Comparison of ENCODE assay signal across 9 cellular contexts in the genomic region with DNA sequence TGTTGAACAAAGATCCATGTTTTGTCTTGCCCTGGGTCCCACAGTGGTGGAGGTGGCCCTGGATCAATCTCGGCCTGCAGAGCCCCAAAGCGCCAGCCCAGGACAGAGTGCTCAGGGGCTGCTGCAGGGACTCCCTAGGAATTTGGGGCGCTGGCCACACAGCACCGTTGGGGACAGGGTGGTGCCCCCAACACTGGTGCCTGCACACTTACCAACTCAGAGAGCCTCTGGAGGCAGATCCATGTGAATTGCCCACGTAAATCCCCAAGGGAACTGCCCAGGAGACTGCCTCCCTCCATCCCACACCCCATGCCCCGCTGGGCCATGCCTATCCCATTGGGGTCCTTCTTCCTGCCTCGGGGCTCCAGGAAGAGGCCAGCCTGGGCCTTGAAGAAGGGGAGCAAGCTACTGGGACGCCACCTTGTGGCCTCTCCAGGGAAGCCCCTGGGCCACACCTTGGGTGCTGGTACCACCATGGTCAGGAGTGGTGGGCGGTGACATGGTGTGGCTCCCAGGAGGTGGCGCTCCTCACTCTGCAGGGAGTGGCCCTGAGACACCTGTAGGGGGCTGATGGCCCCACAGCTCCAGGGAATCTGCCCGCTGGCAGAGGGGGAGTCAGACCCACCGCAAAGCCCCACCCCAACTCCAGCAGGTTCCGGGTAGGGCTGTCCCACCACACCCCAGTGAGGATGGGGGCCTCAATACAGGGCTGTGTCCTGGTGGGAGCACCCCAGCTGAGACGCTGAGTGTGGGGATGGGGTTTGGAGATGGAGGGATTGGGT. TPM values are rescaled to one million over a fixed set of nuclear protein-coding genes. Genes with fewer than 3 reads are reported as not detected.
DNase-seq lines count a peak whose midpoint lies in the region; ATAC-seq and TF ChIP-seq lines count a peak whose summit lies in the region.
"Had no signal": no experiment of that assay in that cellular context is flagged by ENCODE, and none has a peak within 500 bp of the region (broad histone marks: within the 10 kb centered on the region; RNA-seq: fewer than 3 reads in every experiment).

No MANE protein-coding gene starts in this region.

- H3K36me3 Mint-ChIP-seq in endodermal cell (ENCODE audit: low read depth), result no peaks in the 10 kb centered on the region
- H3K36me3 Mint-ChIP-seq in natural killer cell treated with Interleukin-12 subunit alpha and Interleukin-12 subunit beta and Interleukin-15 and Interleukin-18, amount 100 ng/mL, for 72 hours, result no peaks in the 10 kb centered on the region

- no peaks in the 10 kb centered on the region for H3K27me3 Mint-ChIP-seq in endodermal cell (ENCODE audit: insufficient read depth)
- H3K27me3 Mint-ChIP-seq in natural killer cell treated with Interleukin-12 subunit alpha and Interleukin-12 subunit beta and Interleukin-15 and Interleukin-18, amount 100 ng/mL, for 72 hours, result no peaks in the 10 kb centered on the region
- H3K27me3 Mint-ChIP-seq: stimulated activated naive CD8-positive, alpha-beta T cell treated with anti-CD3 and anti-CD28 coated beads, Interleukin-15, Interleukin-2, amounts not matched to agents 100 ng/mL and 50 ng/mL, for 24 hours had no signal

- no peaks in the 10 kb centered on the region for H3K9me3 ChIP-seq in endodermal cell (ENCODE audit: control insufficient read depth, low read length)
- no peaks in the 10 kb centered on the region for H3K9me3 ChIP-seq in tibial nerve

- H3K9me3 Mint-ChIP-seq in endodermal cell, result no peaks in the 10 kb centered on the region
- no peaks in the 10 kb centered on the region for H3K9me3 Mint-ChIP-seq in natural killer cell treated with Interleukin-12 subunit alpha and Interleukin-12 subunit beta and Interleukin-15 and Interleukin-18, amount 100 ng/mL, for 72 hours
- H3K9me3 Mint-ChIP-seq: stimulated activated naive CD8-positive, alpha-beta T cell treated with anti-CD3 and anti-CD28 coated beads, Interleukin-15, Interleukin-2, amounts not matched to agents 100 ng/mL and 50 ng/mL, for 24 hours had no signal

- ATAC-seq in HG02885 (IDR thresholded peaks at IDR 0.05; ENCODE audit: poor library complexity, unreplicated experiment), result peak; percentile 91
- peak; percentile 90 for ATAC-seq in natural killer cell treated with Interleukin-12 subunit alpha and Interleukin-12 subunit beta and Interleukin-15 and Interleukin-18, amount 100 ng/mL, for 72 hours

- DNase-seq in activated gamma-delta T cell treated with Interleukin-2 at 50 U/mL for 16 hours (peak; percentile 64), activated gamma-delta T cell (lab: John Stamatoyannopoulos, UW) (no peak), NCI-H526 (lab: John Stamatoyannopoulos, UW) (peak; percentile 83 to 92), endodermal cell (peak; percentile 96), tibial nerve (ENCODE audit: low spot score in 2 of 2) (peak in 1 of 2 donors; percentile 22)
- DNase-seq in activated CD4-positive, alpha-beta T cell treated with anti-CD3 and anti-CD28 coated beads, Interleukin-2, amount 50 U/mL, for 4 hours, result peak; percentile 58 to 61
- DNase-seq in natural killer cell treated with Interleukin-12 subunit alpha and Interleukin-12 subunit beta and Interleukin-15 and Interleukin-18, amount 100 ng/mL, for 72 hours (ENCODE audit: low spot score), result no peak

- no peak overlapping the region for H3K27ac Mint-ChIP-seq in endodermal cell
- H3K27ac Mint-ChIP-seq in natural killer cell treated with Interleukin-12 subunit alpha and Interleukin-12 subunit beta and Interleukin-15 and Interleukin-18, amount 100 ng/mL, for 72 hours, result no peak overlapping the region
- H3K27ac Mint-ChIP-seq: stimulated activated naive CD8-positive, alpha-beta T cell treated with anti-CD3 and anti-CD28 coated beads, Interleukin-15, Interleukin-2, amounts not matched to agents 100 ng/mL and 50 ng/mL, for 24 hours had no signal

- TF ChIP-seq EP300 in tibial nerve (IDR thresholded peaks at IDR 0.05), result no peak

- peaks cover 2% of the 10 kb centered on the region for H3K4me1 Mint-ChIP-seq in endodermal cell
- peaks cover 0 to 3% of the 10 kb centered on the region in 2 donors for H3K4me1 Mint-ChIP-seq in natural killer cell treated with Interleukin-12 subunit alpha and Interleukin-12 subunit beta and Interleukin-15 and Interleukin-18, amount 100 ng/mL, for 72 hours (ENCODE audit: low read depth in 2 of 2)

- H3K4me3 ChIP-seq in endodermal cell (ENCODE audit: low read length) (no peak overlapping the region), tibial nerve (no peak overlapping the region)

- H3K4me3 Mint-ChIP-seq in endodermal cell, result no peak overlapping the region
- H3K4me3 Mint-ChIP-seq in natural killer cell treated with Interleukin-12 subunit alpha and Interleukin-12 subunit beta and Interleukin-15 and Interleukin-18, amount 100 ng/mL, for 72 hours, result no peak overlapping the region
- H3K4me3 Mint-ChIP-seq: stimulated activated naive CD8-positive, alpha-beta T cell treated with anti-CD3 and anti-CD28 coated beads, Interleukin-15, Interleukin-2, amounts not matched to agents 100 ng/mL and 50 ng/mL, for 24 hours had no signal

- H3K27ac ChIP-seq in endodermal cell (ENCODE audit: low read depth, low read length) (no peak overlapping the region), tibial nerve (no peak overlapping the region)

- 58 to 73% methylated on average over 8 to 14 of the region's 14 CpGs for WGBS in endodermal cell (ENCODE audit: insufficient coverage in 1 of 2, insufficient read length in 1 of 2), 2 experiments
- WGBS in tibial nerve, 2 donors, result 55 to 76% methylated on average over 7 to 11 of the region's 14 CpGs

- TF ChIP-seq CTCF in endodermal cell (conservative IDR thresholded peaks at IDR 0.05) (peak; percentile 99), tibial nerve (IDR thresholded peaks at IDR 0.05) (peak; percentile 22 to 68 (median 48))

- H3K4me1 ChIP-seq in endodermal cell (ENCODE audit: control insufficient read depth, insufficient read depth, low read length) (no peaks in the 10 kb centered on the region), tibial nerve (no peaks in the 10 kb centered on the region)

- H3K36me3 ChIP-seq in endodermal cell (ENCODE audit: control insufficient read depth, insufficient read depth, low read length) (no peaks in the 10 kb centered on the region), tibial nerve (no peaks in the 10 kb centered on the region)

- H3K27me3 ChIP-seq in endodermal cell (ENCODE audit: control insufficient read depth, insufficient read depth, low read length, poor library complexity, severe bottlenecking) (no peaks in the 10 kb centered on the region), tibial nerve (no peaks in the 10 kb centered on the region)

- no peak overlapping the region for H3K9ac ChIP-seq in endodermal cell (ENCODE audit: extremely low read depth, low read length, poor library complexity, severe bottlenecking)

- TF ChIP-seq POLR2A in tibial nerve (IDR thresholded peaks at IDR 0.05), result no peak

RNA-seq across cellular contexts. Expression of a gene that starts 22.8 kb away (rescaled TPM):
- total RNA-seq in endodermal cell, result not detected
- polyA plus RNA-seq in endodermal cell (2013, experiment 1 of 2), result not detected
- polyA plus RNA-seq in endodermal cell (2013, experiment 2 of 2), result not detected
- total RNA-seq in natural killer cell treated with Interleukin-12 subunit alpha and Interleukin-12 subunit beta and Interleukin-15 and Interleukin-18, amount 100 ng/mL, for 72 hours, result not detected
- not detected for total RNA-seq in tibial nerve

RNA-seq across cellular contexts. Expression of a gene that starts 23.1 kb away (rescaled TPM):
- total RNA-seq in endodermal cell (1 to 10 TPM in 1 of 2 donors, under 1 TPM in 1; 0.73 to 1.6 TPM), tibial nerve (10 to 100 TPM; 16.2 to 44.4 (median 26.5) TPM)
- polyA plus RNA-seq in endodermal cell (2013, experiment 1 of 2), result 0.32 TPM
- polyA plus RNA-seq in endodermal cell (2013, experiment 2 of 2), result 0.29 TPM
- 10 to 100 TPM; 13.8 to 25.6 TPM for total RNA-seq in natural killer cell treated with Interleukin-12 subunit alpha and Interleukin-12 subunit beta and Interleukin-15 and Interleukin-18, amount 100 ng/mL, for 72 hours

RNA-seq across cellular contexts. Expression of a gene that starts 27.3 kb away (rescaled TPM):
- 10 to 100 TPM; 73.2 to 93.6 TPM for total RNA-seq in endodermal cell
- polyA plus RNA-seq in endodermal cell (2013, experiment 1 of 2), result 68.6 TPM
- 67.6 TPM for polyA plus RNA-seq in endodermal cell (2013, experiment 2 of 2)
- 100 to 1,000 TPM; 112 to 136 TPM for total RNA-seq in natural killer cell treated with Interleukin-12 subunit alpha and Interleukin-12 subunit beta and Interleukin-15 and Interleukin-18, amount 100 ng/mL, for 72 hours
- 10 to 100 TPM; 33.0 to 67.7 (median 49.3) TPM for total RNA-seq in tibial nerve

Comparison
In these comparisons a context has a peak if more than half of its experiments do, and no peak if none do; other contexts are left out.
1. DNase-seq: peak in activated gamma-delta T cell treated with Interleukin-2 at 50 U/mL for 16 hours (single experiment), NCI-H526 (2 of 2), activated CD4-positive, alpha-beta T cell treated with anti-CD3 and anti-CD28 coated beads, Interleukin-2, amount 50 U/mL, for 4 hours (2 of 2) and endodermal cell (single experiment); none in activated gamma-delta T cell (single experiment) and natural killer cell treated with Interleukin-12 subunit alpha and Interleukin-12 subunit beta and Interleukin-15 and Interleukin-18, amount 100 ng/mL, for 72 hours (single experiment).
2. RNA of a gene that starts 23.1 kb away (total RNA-seq): 16.2 to 44.4 TPM in tibial nerve and 13.8 to 25.6 TPM in natural killer cell treated with Interleukin-12 subunit alpha and Interleukin-12 subunit beta and Interleukin-15 and Interleukin-18, amount 100 ng/mL, for 72 hours; 0.73 to 1.6 TPM in endodermal cell; every median in the first group is over 4 times any median in the second.